ENCODE assay signal across 22 cellular contexts in the genomic region with DNA sequence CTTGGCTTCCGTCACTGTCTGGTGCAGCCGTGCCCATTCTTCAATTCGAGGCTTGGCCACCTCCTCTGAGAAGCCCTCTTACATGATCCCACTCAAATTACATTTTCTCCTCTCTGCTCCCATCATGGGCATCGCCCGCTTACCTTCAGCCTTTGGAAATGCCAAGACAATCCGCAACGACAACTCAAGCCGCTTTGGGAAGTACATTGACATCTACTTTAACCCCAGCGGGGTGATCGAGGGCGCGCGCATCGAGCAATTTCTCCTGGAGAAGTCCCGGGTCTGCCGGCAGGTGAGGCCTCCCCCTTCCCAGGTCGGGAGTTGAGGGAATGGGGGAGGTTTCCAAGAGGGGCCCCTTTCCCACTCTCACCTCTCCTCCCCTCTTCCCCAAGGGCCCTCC.
"Had no signal": no experiment of that assay in that cellular context is flagged by ENCODE, and none has a peak within 500 bp of the region (broad histone marks: within the 10 kb centered on the region; RNA-seq: fewer than 3 reads in every experiment).

No MANE protein-coding gene starts in this region.

- H3K27ac Mint-ChIP-seq: activated naive CD4-positive, alpha-beta T cell treated with anti-CD3 and anti-CD28 coated beads, Interleukin-2, amount 50 U/mL, for 72 hours; activated T-helper 1 cell treated with anti-CD3 and anti-CD28 coated beads, Interleukin-12 subunit alpha, Interleukin-12 subunit beta, Interleukin-2, Interleukin-4 antibody, amounts not matched to agents 30 ng/mL and 10 ng/mL and 1 ng/mL, durations not matched to agents 14 hours and 24 hours and 36 hours; brain; stimulated activated naive B cell treated with anti-CD40 and anti-IgM and Interleukin-4, amounts not matched to agents 10 μg/mL and 1 μg/mL and 100 μg/mL, for 72 hours had no signal

- H3K27ac ChIP-seq: dorsolateral prefrontal cortex, esophagus squamous epithelium, gastrocnemius medialis, parathyroid adenoma, thoracic aorta, upper lobe of left lung had no signal

- H3K9ac ChIP-seq: parathyroid adenoma had no signal

- H3K4me1 ChIP-seq: parathyroid adenoma had no signal

- H3K79me2 ChIP-seq: parathyroid adenoma had no signal

- H3K27me3 ChIP-seq: dorsolateral prefrontal cortex, esophagus squamous epithelium, gastrocnemius medialis, upper lobe of left lung had no signal

- H3K4me3 ChIP-seq: dorsolateral prefrontal cortex, esophagus squamous epithelium, gastrocnemius medialis, lung, thoracic aorta, upper lobe of left lung had no signal

- H3K4me3 Mint-ChIP-seq: activated T-helper 1 cell treated with anti-CD3 and anti-CD28 coated beads, Interleukin-12 subunit alpha, Interleukin-12 subunit beta, Interleukin-2, Interleukin-4 antibody, amounts not matched to agents 30 ng/mL and 10 ng/mL and 1 ng/mL, durations not matched to agents 14 hours and 24 hours and 36 hours; brain; naive thymus-derived CD8-positive, alpha-beta T cell; stimulated activated naive B cell treated with anti-CD40 and anti-IgM and Interleukin-4, amounts not matched to agents 10 μg/mL and 1 μg/mL and 100 μg/mL, for 72 hours had no signal

- ATAC-seq: activated naive CD4-positive, alpha-beta T cell treated with anti-CD3 and anti-CD28 coated beads, Interleukin-2, amount 50 U/mL, for 72 hours; left colon; naive thymus-derived CD8-positive, alpha-beta T cell; SK-N-SH treated with all-trans-retinoic acid at 6 μM for 48 hours; stimulated activated naive B cell treated with anti-CD40 and anti-IgM and Interleukin-4, amounts not matched to agents 10 μg/mL and 1 μg/mL and 100 μg/mL, for 72 hours had no signal

- DNase-seq: activated CD4-positive, alpha-beta T cell treated with anti-CD3 and anti-CD28 coated beads for 1 hour; activated CD4-positive, alpha-beta T cell treated with anti-CD3 and anti-CD28 coated beads, Interleukin-2, amount 50 U/mL, for 4 hours; activated T-cell treated with anti-CD3 and anti-CD28 coated beads for 4 hours; aorta; caudate nucleus; esophagus squamous epithelium; hypothalamus; left colon; naive thymus-derived CD8-positive, alpha-beta T cell; small intestine; stimulated activated CD4-positive, alpha-beta T cell treated with anti-CD3 and anti-CD28 coated beads, Interleukin-15, amount 100 ng/mL, for 24 hours; stimulated activated naive B cell treated with anti-CD40 and anti-IgM and Interleukin-4, amounts not matched to agents 10 μg/mL and 1 μg/mL and 100 μg/mL, for 72 hours had no signal

- H3K36me3 Mint-ChIP-seq: activated naive CD4-positive, alpha-beta T cell treated with anti-CD3 and anti-CD28 coated beads, Interleukin-2, amount 50 U/mL, for 72 hours; brain; naive thymus-derived CD8-positive, alpha-beta T cell had no signal

- H3K36me3 ChIP-seq: esophagus squamous epithelium, gastrocnemius medialis, thoracic aorta, upper lobe of left lung had no signal

- H3K27me3 Mint-ChIP-seq: stimulated activated naive B cell treated with anti-CD40 and anti-IgM and Interleukin-4, amounts not matched to agents 10 μg/mL and 1 μg/mL and 100 μg/mL, for 72 hours had no signal

- H2AFZ ChIP-seq: parathyroid adenoma had no signal

- H3K9me3 ChIP-seq: esophagus squamous epithelium, gastrocnemius medialis, thoracic aorta, upper lobe of left lung had no signal

- H3K9me3 Mint-ChIP-seq: activated naive CD4-positive, alpha-beta T cell treated with anti-CD3 and anti-CD28 coated beads, Interleukin-2, amount 50 U/mL, for 72 hours; activated T-helper 1 cell treated with anti-CD3 and anti-CD28 coated beads, Interleukin-12 subunit alpha, Interleukin-12 subunit beta, Interleukin-2, Interleukin-4 antibody, amounts not matched to agents 30 ng/mL and 10 ng/mL and 1 ng/mL, durations not matched to agents 14 hours and 24 hours and 36 hours; brain; naive thymus-derived CD8-positive, alpha-beta T cell; stimulated activated naive B cell treated with anti-CD40 and anti-IgM and Interleukin-4, amounts not matched to agents 10 μg/mL and 1 μg/mL and 100 μg/mL, for 72 hours had no signal
